8 cellular contexts compared by ENCODE assay signal in the genomic region with DNA sequence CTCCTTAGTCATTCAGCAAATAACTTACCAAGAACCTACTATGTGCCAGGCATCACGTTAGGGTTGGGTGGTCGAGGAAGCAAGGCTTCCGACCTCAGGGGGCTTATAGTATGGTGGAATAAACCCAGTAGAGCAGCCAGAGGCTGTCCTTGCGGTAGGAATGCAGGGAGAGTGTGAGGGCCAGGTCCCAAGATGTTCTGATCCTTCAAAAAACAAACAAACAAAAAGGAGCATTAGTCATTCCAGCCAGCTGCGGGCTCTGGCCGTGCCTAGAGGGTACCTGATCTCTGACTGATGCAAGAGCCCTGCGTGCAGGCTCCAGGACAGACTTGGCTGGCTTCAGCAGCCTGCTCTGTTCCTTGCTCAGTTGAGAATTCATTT. TPM values are rescaled to one million over a fixed set of nuclear protein-coding genes. Genes with fewer than 3 reads are reported as not detected.
DNase-seq lines count a peak whose midpoint lies in the region; ATAC-seq, FAIRE-seq and TF ChIP-seq lines count a peak whose summit lies in the region.

No MANE protein-coding gene starts in this region.

- H3K27ac Mint-ChIP-seq in activated naive CD4-positive, alpha-beta T cell treated with anti-CD3 and anti-CD28 coated beads, Interleukin-2, amount 50 U/mL, for 72 hours: peak overlapping the region; percentile 35 to 91

- peak; percentile 79 for FAIRE-seq in A549 (lab: Jason Lieb, UNC)

- peak overlapping the region; percentile 90 for H3K27ac ChIP-seq in A549

- no peak for TF ChIP-seq CTCF in A549 (IDR thresholded peaks at IDR 0.05)
- TF ChIP-seq CTCF in GM20000 (IDR thresholded peaks at IDR 0.05; ENCODE audit: extremely low read depth, missing control alignments): no peak

- H3K4me2 ChIP-seq in A549: peak overlapping the region; percentile 71

- no peaks in the 10 kb centered on the region for H3K36me3 Mint-ChIP-seq in activated naive CD4-positive, alpha-beta T cell treated with anti-CD3 and anti-CD28 coated beads, Interleukin-2, amount 50 U/mL, for 72 hours

- no peak for TF ChIP-seq RAD21 in A549 (conservative IDR thresholded peaks at IDR 0.05 in 1 of 2, IDR thresholded peaks at IDR 0.05 in 1 of 2)

- POLR2A ChIA-PET in A549 (lab: Yijun Ruan, JAX): interaction anchor here (1.0 to 4.7 kb wide), 2 partner anchors 17 to 23 kb away, joined by 3 to 54 read pairs; partner anchors contain the start of genes CYB5D2 and ZZEF1

- WGBS in A549 (ENCODE audit: missing lambda C conversion rate): 11% methylated on average over 7 of the region's 7 CpGs

- no peaks in the 10 kb centered on the region for H3K9me3 ChIP-seq in A549

- H3K4me3 ChIP-seq in A549: no peak overlapping the region

- CTCF ChIA-PET in A549 (lab: Yijun Ruan, JAX): interaction anchor here (0.8 to 7.3 kb wide), 13 partner anchors 8 to 248 kb away, joined by 3 to 45 read pairs (median 4); partner anchors contain the start of genes CYB5D2 and ZZEF1

- TF ChIP-seq EP300 in A549 (IDR thresholded peaks at IDR 0.05): no peak

- no peak for TF ChIP-seq POLR2A in A549 (IDR thresholded peaks at IDR 0.05; ENCODE audit: low read length)

- peaks cover 39% of the 10 kb centered on the region for H3K4me1 ChIP-seq in A549

- H3K9me3 Mint-ChIP-seq in activated naive CD4-positive, alpha-beta T cell treated with anti-CD3 and anti-CD28 coated beads, Interleukin-2, amount 50 U/mL, for 72 hours: no peaks in the 10 kb centered on the region

- ATAC-seq in A549: peak; percentile 89 to 94
- no peak for ATAC-seq in activated naive CD4-positive, alpha-beta T cell treated with anti-CD3 and anti-CD28 coated beads, Interleukin-2, amount 50 U/mL, for 72 hours

- DNase-seq in A549 (ENCODE audit: low read depth in 1 of 2, low spot score in 1 of 2) (peak; percentile 90 to 98), HK-2 (ENCODE audit: unreplicated experiment) (peak; percentile 41), kidney glomerular epithelial cell (lab: John Stamatoyannopoulos, UW) (peak; percentile 36), NCI-H1092 treated with DMSO at 0.1 percent for 48 hours (lab: John Stamatoyannopoulos, UW) (no peak), GM20000 (ENCODE audit: low spot score) (no peak), NCI-H1105 treated with DMSO at 0.1 percent for 48 hours (lab: John Stamatoyannopoulos, UW) (no peak)
- no peak for DNase-seq in activated naive CD4-positive, alpha-beta T cell treated with anti-CD3 and anti-CD28 coated beads, Interleukin-2, amount 50 U/mL, for 72 hours (ENCODE audit: low spot score in 2 of 2)
- no peak for DNase-seq in stimulated activated naive CD4-positive, alpha-beta T cell treated with Interleukin-2 at 50 U/mL for 16 hours (lab: John Stamatoyannopoulos, UW)

TF ChIP-seq in A549, 52 proteins besides CTCF, POLR2A, EP300 and RAD21 (continues in another document):
- peak; percentile 55; the same call in 1 of the 2 replicates for TF ChIP-seq GATA3 (IDR thresholded peaks at IDR 0.05; ENCODE audit: borderline replicate concordance)
- TF ChIP-seq, protein P1, sequence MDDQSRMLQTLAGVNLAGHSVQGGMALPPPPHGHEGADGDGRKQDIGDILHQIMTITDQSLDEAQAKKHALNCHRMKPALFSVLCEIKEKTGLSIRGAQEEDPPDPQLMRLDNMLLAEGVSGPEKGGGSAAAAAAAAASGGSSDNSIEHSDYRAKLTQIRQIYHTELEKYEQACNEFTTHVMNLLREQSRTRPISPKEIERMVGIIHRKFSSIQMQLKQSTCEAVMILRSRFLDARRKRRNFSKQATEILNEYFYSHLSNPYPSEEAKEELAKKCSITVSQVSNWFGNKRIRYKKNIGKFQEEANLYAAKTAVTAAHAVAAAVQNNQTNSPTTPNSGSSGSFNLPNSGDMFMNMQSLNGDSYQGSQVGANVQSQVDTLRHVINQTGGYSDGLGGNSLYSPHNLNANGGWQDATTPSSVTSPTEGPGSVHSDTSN (IDR thresholded peaks at IDR 0.05): peak; percentile 60
- no peak for TF ChIP-seq POLR2AphosphoS2 (conservative IDR thresholded peaks at IDR 0.05; ENCODE audit: low read length)
- no peak for TF ChIP-seq TP53 (CRISPR knock-in tag; IDR thresholded peaks at IDR 0.05)
- TF ChIP-seq MAX (IDR thresholded peaks at IDR 0.05): peak; percentile 74
- TF ChIP-seq HOXB13 (CRISPR knock-in tag; IDR thresholded peaks at IDR 0.05; ENCODE audit: low read depth): no peak
- TF ChIP-seq, protein P2, sequence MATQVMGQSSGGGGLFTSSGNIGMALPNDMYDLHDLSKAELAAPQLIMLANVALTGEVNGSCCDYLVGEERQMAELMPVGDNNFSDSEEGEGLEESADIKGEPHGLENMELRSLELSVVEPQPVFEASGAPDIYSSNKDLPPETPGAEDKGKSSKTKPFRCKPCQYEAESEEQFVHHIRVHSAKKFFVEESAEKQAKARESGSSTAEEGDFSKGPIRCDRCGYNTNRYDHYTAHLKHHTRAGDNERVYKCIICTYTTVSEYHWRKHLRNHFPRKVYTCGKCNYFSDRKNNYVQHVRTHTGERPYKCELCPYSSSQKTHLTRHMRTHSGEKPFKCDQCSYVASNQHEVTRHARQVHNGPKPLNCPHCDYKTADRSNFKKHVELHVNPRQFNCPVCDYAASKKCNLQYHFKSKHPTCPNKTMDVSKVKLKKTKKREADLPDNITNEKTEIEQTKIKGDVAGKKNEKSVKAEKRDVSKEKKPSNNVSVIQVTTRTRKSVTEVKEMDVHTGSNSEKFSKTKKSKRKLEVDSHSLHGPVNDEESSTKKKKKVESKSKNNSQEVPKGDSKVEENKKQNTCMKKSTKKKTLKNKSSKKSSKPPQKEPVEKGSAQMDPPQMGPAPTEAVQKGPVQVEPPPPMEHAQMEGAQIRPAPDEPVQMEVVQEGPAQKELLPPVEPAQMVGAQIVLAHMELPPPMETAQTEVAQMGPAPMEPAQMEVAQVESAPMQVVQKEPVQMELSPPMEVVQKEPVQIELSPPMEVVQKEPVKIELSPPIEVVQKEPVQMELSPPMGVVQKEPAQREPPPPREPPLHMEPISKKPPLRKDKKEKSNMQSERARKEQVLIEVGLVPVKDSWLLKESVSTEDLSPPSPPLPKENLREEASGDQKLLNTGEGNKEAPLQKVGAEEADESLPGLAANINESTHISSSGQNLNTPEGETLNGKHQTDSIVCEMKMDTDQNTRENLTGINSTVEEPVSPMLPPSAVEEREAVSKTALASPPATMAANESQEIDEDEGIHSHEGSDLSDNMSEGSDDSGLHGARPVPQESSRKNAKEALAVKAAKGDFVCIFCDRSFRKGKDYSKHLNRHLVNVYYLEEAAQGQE (IDR thresholded peaks at IDR 0.05): no peak
- TF ChIP-seq, protein P3, sequence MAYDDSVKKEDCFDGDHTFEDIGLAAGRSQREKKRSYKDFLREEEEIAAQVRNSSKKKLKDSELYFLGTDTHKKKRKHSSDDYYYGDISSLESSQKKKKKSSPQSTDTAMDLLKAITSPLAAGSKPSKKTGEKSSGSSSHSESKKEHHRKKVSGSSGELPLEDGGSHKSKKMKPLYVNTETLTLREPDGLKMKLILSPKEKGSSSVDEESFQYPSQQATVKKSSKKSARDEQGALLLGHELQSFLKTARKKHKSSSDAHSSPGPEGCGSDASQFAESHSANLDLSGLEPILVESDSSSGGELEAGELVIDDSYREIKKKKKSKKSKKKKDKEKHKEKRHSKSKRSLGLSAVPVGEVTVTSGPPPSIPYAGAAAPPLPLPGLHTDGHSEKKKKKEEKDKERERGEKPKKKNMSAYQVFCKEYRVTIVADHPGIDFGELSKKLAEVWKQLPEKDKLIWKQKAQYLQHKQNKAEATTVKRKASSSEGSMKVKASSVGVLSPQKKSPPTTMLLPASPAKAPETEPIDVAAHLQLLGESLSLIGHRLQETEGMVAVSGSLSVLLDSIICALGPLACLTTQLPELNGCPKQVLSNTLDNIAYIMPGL (CRISPR knock-in tag; IDR thresholded peaks at IDR 0.05; ENCODE audit: borderline replicate concordance): no peak
- no peak for TF ChIP-seq EHF (CRISPR knock-in tag; IDR thresholded peaks at IDR 0.05)
- peak; percentile 49; the same call in 1 of the 2 replicates for TF ChIP-seq JUNB (IDR thresholded peaks at IDR 0.05)
- TF ChIP-seq HOXA7 (CRISPR knock-in tag; IDR thresholded peaks at IDR 0.05): no peak
- no peak for TF ChIP-seq NR3C1 (IDR thresholded peaks at IDR 0.05)
- TF ChIP-seq TFCP2L1 (CRISPR knock-in tag; IDR thresholded peaks at IDR 0.05): no peak
- TF ChIP-seq E2F6 (IDR thresholded peaks at IDR 0.05; ENCODE audit: borderline replicate concordance, low read depth): no peak
- TF ChIP-seq CHD4 (IDR thresholded peaks at IDR 0.05; ENCODE audit: borderline replicate concordance): no peak
- peak in 1 of 2 experiments; percentile 61; a peak in 2 of 5 replicates for TF ChIP-seq JUN (IDR thresholded peaks at IDR 0.05)
- no peak for TF ChIP-seq EHMT2 (IDR thresholded peaks at IDR 0.05; ENCODE audit: low read depth)
- TF ChIP-seq SREBF2 (IDR thresholded peaks at IDR 0.05): no peak
- peak in 1 of 2 experiments; percentile 88; a peak in 2 of 4 replicates for TF ChIP-seq CEBPB (IDR thresholded peaks at IDR 0.05)

RNA-seq across cellular contexts. Expression of gene CYB5D2, which starts 18.2 kb away (rescaled TPM):
- polyA plus RNA-seq in A549 (2011; rRNA removed) (19.4 and 21.2 TPM in 2 replicates), A549 (2017; fragmentation: RNase III; extraction: RNeasy Plus Mini Kit Qiagen cat#74134 plus additional on column Dnase treatment) (15.7 to 22.0 TPM (median 19.4 TPM) in 3 replicates)
- 19.2 and 21.9 TPM in 2 replicates for polyA plus RNA-seq in A549 (2012; cell fraction: cytosol; rRNA removed)
- 12.0 and 17.9 TPM in 2 replicates for polyA plus RNA-seq in A549 (2012; cell fraction: nucleus; rRNA removed)
- 18.9 and 21.3 TPM in 2 replicates for polyA minus RNA-seq in A549 (2011; rRNA and poly(A)+ RNA removed)
- 10 to 100 TPM in 1 of 2 donors, 1 to 10 TPM in 1; 2.6 to 10.6 TPM for total RNA-seq in activated naive CD4-positive, alpha-beta T cell treated with anti-CD3 and anti-CD28 coated beads, Interleukin-2, amount 50 U/mL, for 72 hours

RNA-seq across cellular contexts. Expression of gene ZZEF1, which starts 18.3 kb away (rescaled TPM):
- polyA plus RNA-seq in A549 (2011; rRNA removed) (22.2 and 36.1 TPM in 2 replicates), A549 (2017; fragmentation: RNase III; extraction: RNeasy Plus Mini Kit Qiagen cat#74134 plus additional on column Dnase treatment) (10.6 to 13.6 TPM (median 11.7 TPM) in 3 replicates)
- polyA plus RNA-seq in A549 (2012; cell fraction: cytosol; rRNA removed): 8.6 and 10.8 TPM in 2 replicates
- polyA plus RNA-seq in A549 (2012; cell fraction: nucleus; rRNA removed): 26.5 and 32.1 TPM in 2 replicates
- polyA minus RNA-seq in A549 (2011; rRNA and poly(A)+ RNA removed): 121 and 132 TPM in 2 replicates
- 10 to 100 TPM; 37.0 to 50.0 TPM for total RNA-seq in activated naive CD4-positive, alpha-beta T cell treated with anti-CD3 and anti-CD28 coated beads, Interleukin-2, amount 50 U/mL, for 72 hours

Comparison
In these comparisons a context has a peak if more than half of its experiments do, and no peak if none do; other contexts are left out.
1. ATAC-seq: peak in A549 (2 of 2); none in activated naive CD4-positive, alpha-beta T cell treated with anti-CD3 and anti-CD28 coated beads, Interleukin-2, amount 50 U/mL, for 72 hours (0 of 2).
2. DNase-seq: peak in A549 (2 of 2), HK-2 (single experiment) and kidney glomerular epithelial cell (single experiment); none in activated naive CD4-positive, alpha-beta T cell treated with anti-CD3 and anti-CD28 coated beads, Interleukin-2, amount 50 U/mL, for 72 hours (0 of 2), NCI-H1092 treated with DMSO at 0.1 percent for 48 hours (single experiment), GM20000 (single experiment), stimulated activated naive CD4-positive, alpha-beta T cell treated with Interleukin-2 at 50 U/mL for 16 hours (single experiment) and NCI-H1105 treated with DMSO at 0.1 percent for 48 hours (single experiment).